8 cellular contexts compared by ENCODE assay signal in genomic region chr4:54217642-54218486, GRCh38. TPM values are rescaled to one million over a fixed set of nuclear protein-coding genes. Genes with fewer than 3 reads are reported as not detected.
DNase-seq lines count a peak whose midpoint lies in the region; ATAC-seq and TF ChIP-seq lines count a peak whose summit lies in the region.

No MANE protein-coding gene starts in this region.

- no peak overlapping the region for H3K9ac ChIP-seq in endodermal cell (ENCODE audit: extremely low read depth, low read length, poor library complexity, severe bottlenecking)

- no peak overlapping the region for H3K27ac Mint-ChIP-seq in activated CD8-positive, alpha-beta T cell treated with anti-CD3 and anti-CD28 coated beads, Interleukin-2, amount 10 ng/mL, durations not matched to agents 7 days and 5 days
- H3K27ac Mint-ChIP-seq in endodermal cell, result no peak overlapping the region

- ATAC-seq in GM18858 (IDR thresholded peaks at IDR 0.05; ENCODE audit: unreplicated experiment) (peak; percentile 57), HG03571 (IDR thresholded peaks at IDR 0.05; ENCODE audit: unreplicated experiment) (peak; percentile 89)
- ATAC-seq in activated CD8-positive, alpha-beta T cell treated with anti-CD3 and anti-CD28 coated beads, Interleukin-2, amount 10 ng/mL, durations not matched to agents 7 days and 5 days, result peak; percentile 76

- H3K4me3 Mint-ChIP-seq in activated CD8-positive, alpha-beta T cell treated with anti-CD3 and anti-CD28 coated beads, Interleukin-2, amount 10 ng/mL, durations not matched to agents 7 days and 5 days, result no peak overlapping the region
- H3K4me3 Mint-ChIP-seq in endodermal cell, result peak overlapping the region; percentile 42

- in situ Hi-C loops in ACHN (cut with HindIII; ENCODE audit: low pct_ligation_motif_present, low pct_unique_long_range_greater_than_20kb, low sequenced_read_pairs), result no loop called here

- H3K4me3 ChIP-seq in endodermal cell (ENCODE audit: low read length), result peak overlapping the region; percentile 64

- POLR2A ChIA-PET in activated CD8-positive, alpha-beta T cell treated with anti-CD3 and anti-CD28 coated beads, Interleukin-2, amount 10 ng/mL, durations not matched to agents 7 days and 5 days (lab: Charles Lee), result interaction anchor here (1.5 kb wide), 1 partner anchor 288 kb away, joined by 4 read pairs; no protein-coding TSS in a partner anchor

- peaks cover 11% of the 10 kb centered on the region for H3K27me3 Mint-ChIP-seq in activated CD8-positive, alpha-beta T cell treated with anti-CD3 and anti-CD28 coated beads, Interleukin-2, amount 10 ng/mL, durations not matched to agents 7 days and 5 days (ENCODE audit: low read depth)
- peaks cover 68% of the 10 kb centered on the region for H3K27me3 Mint-ChIP-seq in endodermal cell (ENCODE audit: insufficient read depth)

- H3K27me3 ChIP-seq in endodermal cell (ENCODE audit: control insufficient read depth, insufficient read depth, low read length, poor library complexity, severe bottlenecking), result peaks cover 25% of the 10 kb centered on the region

- TF ChIP-seq CTCF in endodermal cell (conservative IDR thresholded peaks at IDR 0.05), result peak; percentile 96

- CTCF ChIA-PET in activated CD8-positive, alpha-beta T cell treated with anti-CD3 and anti-CD28 coated beads, Interleukin-2, amount 10 ng/mL, durations not matched to agents 7 days and 5 days (lab: Charles Lee), result interaction anchor here (0.7 to 6.8 kb wide), 7 partner anchors 16 to 311 kb away, joined by 3 to 80 read pairs (median 8); no protein-coding TSS in a partner anchor

- peaks cover under 1% of the 10 kb centered on the region for H3K9me3 Mint-ChIP-seq in activated CD8-positive, alpha-beta T cell treated with anti-CD3 and anti-CD28 coated beads, Interleukin-2, amount 10 ng/mL, durations not matched to agents 7 days and 5 days (ENCODE audit: insufficient read depth)
- no peaks in the 10 kb centered on the region for H3K9me3 Mint-ChIP-seq in endodermal cell

- 9% methylated on average over 12 to 23 of the region's 23 CpGs for WGBS in endodermal cell (ENCODE audit: insufficient coverage in 1 of 2, insufficient read length in 1 of 2), 2 experiments

- DNase-seq in ACHN, result peak; percentile 70
- DNase-seq in NCI-H748 (lab: John Stamatoyannopoulos, UW; ENCODE audit: unreplicated experiment), result peak; percentile 82
- peak; percentile 68 for DNase-seq in activated CD8-positive, alpha-beta T cell treated with anti-CD3 and anti-CD28 coated beads, Interleukin-2, amount 10 ng/mL, durations not matched to agents 7 days and 5 days
- DNase-seq in endodermal cell, result peak; percentile 90
- peak; percentile 89 for DNase-seq in medulla oblongata (ENCODE audit: extremely low spot score)
- peak; percentile 15 to 25 for DNase-seq in stimulated activated CD8-positive, alpha-beta memory T cell treated with anti-CD3 and anti-CD28 coated beads, Interleukin-7, amount 100 ng/mL, for 4 hours (ENCODE audit: low read depth in 2 of 2)

- no peak overlapping the region for H3K27ac ChIP-seq in endodermal cell (ENCODE audit: low read depth, low read length)

- H3K36me3 ChIP-seq in endodermal cell (ENCODE audit: control insufficient read depth, insufficient read depth, low read length), result no peaks in the 10 kb centered on the region

- peaks cover 9% of the 10 kb centered on the region for H3K4me1 ChIP-seq in endodermal cell (ENCODE audit: control insufficient read depth, insufficient read depth, low read length)

- peaks cover 4% of the 10 kb centered on the region for H3K4me1 Mint-ChIP-seq in activated CD8-positive, alpha-beta T cell treated with anti-CD3 and anti-CD28 coated beads, Interleukin-2, amount 10 ng/mL, durations not matched to agents 7 days and 5 days (ENCODE audit: low read depth)
- peaks cover 40% of the 10 kb centered on the region for H3K4me1 Mint-ChIP-seq in endodermal cell

- H3K9me3 ChIP-seq in endodermal cell (ENCODE audit: control insufficient read depth, low read length), result no peaks in the 10 kb centered on the region

- no peaks in the 10 kb centered on the region for H3K36me3 Mint-ChIP-seq in activated CD8-positive, alpha-beta T cell treated with anti-CD3 and anti-CD28 coated beads, Interleukin-2, amount 10 ng/mL, durations not matched to agents 7 days and 5 days (ENCODE audit: low read depth)
- no peaks in the 10 kb centered on the region for H3K36me3 Mint-ChIP-seq in endodermal cell (ENCODE audit: low read depth)

RNA-seq across cellular contexts. Expression of gene PDGFRA, which starts 11.2 kb away (rescaled TPM):
- total RNA-seq in activated CD8-positive, alpha-beta T cell treated with anti-CD3 and anti-CD28 coated beads, Interleukin-2, amount 10 ng/mL, durations not matched to agents 7 days and 5 days, result not detected
- total RNA-seq in endodermal cell, result 10 to 100 TPM in 1 of 2 donors, 1 to 10 TPM in 1; 7.8 to 10.7 TPM
- 9.9 TPM for polyA plus RNA-seq in endodermal cell (2013, experiment 1 of 2)
- polyA plus RNA-seq in endodermal cell (2013, experiment 2 of 2), result 8.4 TPM

Comparison
In these comparisons a context has a peak if more than half of its experiments do, and no peak if none do; other contexts are left out.
1. DNase-seq: peak in every context shown above with its lines; median percentile 90 in endodermal cell; 89 in medulla oblongata; 82 in NCI-H748; 70 in ACHN; 68 in activated CD8-positive, alpha-beta T cell treated with anti-CD3 and anti-CD28 coated beads, Interleukin-2, amount 10 ng/mL, durations not matched to agents 7 days and 5 days; 20 in stimulated activated CD8-positive, alpha-beta memory T cell treated with anti-CD3 and anti-CD28 coated beads, Interleukin-7, amount 100 ng/mL, for 4 hours.
2. RNA of gene PDGFRA, which starts 11.2 kb away (total RNA-seq): 7.8 to 10.7 TPM in endodermal cell; not detected in activated CD8-positive, alpha-beta T cell treated with anti-CD3 and anti-CD28 coated beads, Interleukin-2, amount 10 ng/mL, durations not matched to agents 7 days and 5 days; every median in the first group is over 4 times any median in the second.
3. Peak in every context shown above with its lines, with median percentiles within 50 percentile points of each other: ATAC-seq.